19 cellular contexts compared by ENCODE assay signal in the genomic region with DNA sequence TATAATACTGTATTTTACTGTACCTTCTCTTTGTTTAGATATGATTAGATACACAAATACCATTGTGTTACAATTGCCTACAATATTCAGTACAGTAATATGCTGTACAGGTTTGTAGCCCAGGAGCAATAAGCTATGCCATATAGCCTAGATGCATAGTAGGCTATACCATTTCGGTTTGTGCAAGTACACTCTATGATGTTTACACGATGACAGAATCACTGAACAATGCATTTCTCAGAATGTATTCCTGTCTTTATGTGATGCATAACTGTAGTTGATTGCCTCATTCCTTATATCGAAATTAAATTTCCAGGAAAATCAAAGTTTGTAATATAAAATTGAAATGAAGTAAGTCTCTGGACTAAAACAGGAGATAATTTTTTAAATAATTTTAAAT. TPM values are rescaled to one million over a fixed set of nuclear protein-coding genes. Genes with fewer than 3 reads are reported as not detected.
DNase-seq lines count a peak whose midpoint lies in the region; ATAC-seq and TF ChIP-seq lines count a peak whose summit lies in the region.
"Had no signal": no experiment of that assay in that cellular context is flagged by ENCODE, and none has a peak within 500 bp of the region (broad histone marks: within the 10 kb centered on the region; RNA-seq: fewer than 3 reads in every experiment).

No MANE protein-coding gene starts in this region.

- in situ Hi-C loops in IMR-90 (cut with MboI; ENCODE audit: low sequenced_read_pairs) (no loop called here), G401 (cut with HindIII; ENCODE audit: low sequenced_read_pairs) (no loop called here)

- H3K79me1 ChIP-seq in IMR-90 (ENCODE audit: low read depth in 1 of 2, low read length in 2 of 2) = no peaks in the 10 kb centered on the region

- H3K4me2 ChIP-seq in IMR-90 (ENCODE audit: low read depth, low read length) (no peak overlapping the region), osteoblast (ENCODE audit: insufficient read depth, low read length) (no peak overlapping the region)
- H3K4me2 ChIP-seq: BLaER1 had no signal

- H3K4me3 ChIP-seq in IMR-90 (ENCODE audit: insufficient read depth, low read depth, low read length) (no peak overlapping the region), adipocyte (ENCODE audit: low read length) (no peak overlapping the region), osteoblast (ENCODE audit: insufficient read depth, low read length) (no peak overlapping the region)
- H3K4me3 ChIP-seq: BLaER1, HAP-1 had no signal

- no peak overlapping the region for H2BK15ac ChIP-seq in IMR-90 (ENCODE audit: low read depth, low read length)

- H3K79me2 ChIP-seq in osteoblast (ENCODE audit: insufficient read depth, low read length) = no peaks in the 10 kb centered on the region

- H2BK20ac ChIP-seq in IMR-90 (ENCODE audit: low read depth, low read length) = no peak overlapping the region

- no peak overlapping the region for H3K9ac ChIP-seq in IMR-90 (ENCODE audit: low read depth, low read length)
- H3K9ac ChIP-seq in adipocyte (ENCODE audit: low read length) = no peak overlapping the region
- H3K9ac ChIP-seq: BLaER1 had no signal

- H4K20me1 ChIP-seq in IMR-90 (ENCODE audit: insufficient read depth, low read length) (no peaks in the 10 kb centered on the region), osteoblast (ENCODE audit: insufficient read depth, low read length) (no peaks in the 10 kb centered on the region)
- H4K20me1 ChIP-seq: BLaER1 had no signal

- H2AK5ac ChIP-seq in IMR-90 (ENCODE audit: low read depth, low read length) = no peak overlapping the region

- H3K36me3 ChIP-seq in IMR-90 (ENCODE audit: control insufficient read depth, insufficient read depth, low read length) = no peaks in the 10 kb centered on the region
- no peaks in the 10 kb centered on the region for H3K36me3 ChIP-seq in adipocyte (ENCODE audit: control insufficient read depth, insufficient read depth, low read length, severe bottlenecking)
- no peaks in the 10 kb centered on the region for H3K36me3 ChIP-seq in osteoblast (ENCODE audit: insufficient read depth, low read length)
- H3K36me3 ChIP-seq: BLaER1, HAP-1 had no signal

- no peak overlapping the region for H3K4ac ChIP-seq in IMR-90 (ENCODE audit: low read depth, low read length)

- H3K27ac ChIP-seq in IMR-90 (ENCODE audit: insufficient read depth, low read length) (no peak overlapping the region), osteoblast (ENCODE audit: low read depth, low read length) (no peak overlapping the region)
- H3K27ac ChIP-seq: 22Rv1, BLaER1, HL-60 had no signal

- no peak overlapping the region for H2AFZ ChIP-seq in IMR-90 (replicated peaks; ENCODE audit: low read length, poor library complexity)
- no peak overlapping the region for H2AFZ ChIP-seq in osteoblast (ENCODE audit: low read length)

- intact Hi-C loops in IMR-90 (cut with micrococcal nuclease) = no loop called here

- dilution Hi-C loops in IMR-90 (cut with HindIII; ENCODE audit: low sequenced_read_pairs, unreplicated experiment) = no loop called here

- H3K23ac ChIP-seq in IMR-90 (ENCODE audit: low read depth, low read length) = no peak overlapping the region

- H3K9me3 ChIP-seq in IMR-90 (ENCODE audit: control insufficient read depth, insufficient read depth, low read length) (no peaks in the 10 kb centered on the region), adipocyte (ENCODE audit: control insufficient read depth, low read length) (no peaks in the 10 kb centered on the region), osteoblast (ENCODE audit: low read depth, low read length) (no peaks in the 10 kb centered on the region)
- H3K9me3 ChIP-seq: HAP-1 had no signal

- H4K91ac ChIP-seq in IMR-90 (ENCODE audit: insufficient read depth, low read depth, low read length) = no peak overlapping the region

- H2BK120ac ChIP-seq in IMR-90 (ENCODE audit: low read depth, low read length) = no peak overlapping the region

- H2BK5ac ChIP-seq in IMR-90 (ENCODE audit: low read depth, low read length, poor library complexity, severe bottlenecking) = no peak overlapping the region

- DNase-seq in DMS53 (lab: John Stamatoyannopoulos, UW) (peak; percentile 4), DMS53 treated with DMSO at 0.1 percent for 48 hours (lab: John Stamatoyannopoulos, UW; ENCODE audit: unreplicated experiment) (no peak), IMR-90 (peak; percentile 3), adipocyte (ENCODE audit: low read depth) (peak; percentile 42), superior temporal gyrus (ENCODE audit: extremely low spot score) (no peak), osteoblast (ENCODE audit: insufficient read length, low spot score, missing footprints) (no peak), G401 (ENCODE audit: low spot score) (no peak)
- DNase-seq: Calu3; CD4-positive, alpha-beta memory T cell; KBM-7 had no signal

- H4K5ac ChIP-seq in IMR-90 (ENCODE audit: low read depth, low read length) = no peak overlapping the region

- ATAC-seq in IMR-90 (ENCODE audit: low read depth) = no peak

- TF ChIP-seq CTCF in IMR-90 (conservative IDR thresholded peaks at IDR 0.05; ENCODE audit: low read depth, low read length) (no peak), osteoblast (IDR thresholded peaks at IDR 0.05; ENCODE audit: extremely low read depth, low read depth, low read length) (no peak)

- POLR2A ChIA-PET in IMR-90 (lab: Charles Lee; ENCODE audit: unreplicated experiment) = no interaction called here

- H3K9me1 ChIP-seq in IMR-90 (ENCODE audit: insufficient read depth, low read length) = no peaks in the 10 kb centered on the region

- CTCF ChIA-PET in IMR-90 (lab: Yijun Ruan, JAX) = no interaction called here

- no TSS peak for BruUV-seq in IMR-90 (replicated peaks; lab: Mats Ljungman, UMichigan)

- no peak overlapping the region for H3K18ac ChIP-seq in IMR-90 (ENCODE audit: low read depth, low read length)

- H3K27me3 ChIP-seq in IMR-90 (ENCODE audit: control insufficient read depth, insufficient read depth, low read length) (peaks cover 2% of the 10 kb centered on the region; the same call in 1 of the 2 replicates), adipocyte (replicated peaks; ENCODE audit: control insufficient read depth, insufficient read depth, low read length) (peaks cover 19% of the 10 kb centered on the region), osteoblast (ENCODE audit: insufficient read depth, low read length) (peaks cover 4% of the 10 kb centered on the region)
- H3K27me3 ChIP-seq: BLaER1 had no signal

- TF ChIP-seq RAD21 in IMR-90 (IDR thresholded peaks at IDR 0.05; ENCODE audit: low read length) = no peak

- no peak overlapping the region for H3K14ac ChIP-seq in IMR-90 (replicated peaks; ENCODE audit: low read depth, low read length)

- no peak overlapping the region for H4K8ac ChIP-seq in IMR-90 (ENCODE audit: low read depth in 2 of 2, low read length in 2 of 2)

- H3K4me1 ChIP-seq in IMR-90 (ENCODE audit: control insufficient read depth, insufficient read depth, low read length) = no peaks in the 10 kb centered on the region
- no peaks in the 10 kb centered on the region for H3K4me1 ChIP-seq in adipocyte (ENCODE audit: control insufficient read depth, insufficient read depth, low read length)
- no peaks in the 10 kb centered on the region for H3K4me1 ChIP-seq in osteoblast (ENCODE audit: insufficient read depth, low read length)
- H3K4me1 ChIP-seq: HAP-1 had no signal

- no peak for TF ChIP-seq POLR2A in IMR-90 (IDR thresholded peaks at IDR 0.05; ENCODE audit: low read depth, low read length)

- H3K56ac ChIP-seq in IMR-90 (ENCODE audit: extremely low read depth, insufficient read depth, low read length) = no peak overlapping the region

- WGBS in IMR-90 (ENCODE audit: extremely low coverage in 2 of 2, insufficient read length in 1 of 2), 2 experiments = no CpG with 5 or more reads among the region's 3 CpGs

- H2AK9ac ChIP-seq in IMR-90 (replicated peaks; ENCODE audit: low read depth, low read length, poor library complexity) = no peak overlapping the region

TF ChIP-seq in IMR-90, 13 proteins besides CTCF, POLR2A, EP300 and RAD21:
- no peak for TF ChIP-seq CHD1 (IDR thresholded peaks at IDR 0.05; ENCODE audit: low read depth, low read length)
- no peak for TF ChIP-seq RFX5 (IDR thresholded peaks at IDR 0.05; ENCODE audit: low read depth, low read length)
- TF ChIP-seq, protein P1, sequence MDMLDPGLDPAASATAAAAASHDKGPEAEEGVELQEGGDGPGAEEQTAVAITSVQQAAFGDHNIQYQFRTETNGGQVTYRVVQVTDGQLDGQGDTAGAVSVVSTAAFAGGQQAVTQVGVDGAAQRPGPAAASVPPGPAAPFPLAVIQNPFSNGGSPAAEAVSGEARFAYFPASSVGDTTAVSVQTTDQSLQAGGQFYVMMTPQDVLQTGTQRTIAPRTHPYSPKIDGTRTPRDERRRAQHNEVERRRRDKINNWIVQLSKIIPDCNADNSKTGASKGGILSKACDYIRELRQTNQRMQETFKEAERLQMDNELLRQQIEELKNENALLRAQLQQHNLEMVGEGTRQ (IDR thresholded peaks at IDR 0.05; ENCODE audit: low read depth, low read length) = no peak

RNA-seq across cellular contexts. Expression of a gene that starts 15.4 kb away (rescaled TPM):
- total RNA-seq in IMR-90 (2012; rRNA removed) = not detected in 2 replicates
- 0.09 TPM in 1 of 2 replicates, not detected in the other for polyA plus RNA-seq in IMR-90 (2012; rRNA removed)
- not detected in 2 replicates for polyA plus RNA-seq in IMR-90 (2012; cell fraction: cytosol; rRNA removed)
- 0.32 TPM in 1 of 2 replicates, not detected in the other for polyA plus RNA-seq in IMR-90 (2012; cell fraction: nucleus; rRNA removed; ENCODE audit: low replicate concordance)
- not detected in 2 replicates for total RNA-seq in osteoblast
- 0.25 and 0.41 TPM in 2 replicates for total RNA-seq in G401 (2014; rRNA removed; shearing (Covaris generic))
- total RNA-seq: A673; Calu3; CD4-positive, alpha-beta memory T cell; H4 had no signal
- polyA plus RNA-seq: AG04450; CD14-positive monocyte; CD4-positive, alpha-beta memory T cell; IgD-negative memory B cell had no signal

RNA-seq across cellular contexts. Expression of a gene that starts 49.3 kb away (rescaled TPM):
- total RNA-seq in IMR-90 (2012; rRNA removed) (0.28 TPM in 1 of 2 replicates, not detected in the other), osteoblast (not detected in 2 replicates)
- polyA plus RNA-seq in IMR-90 (2012; rRNA removed) = not detected in 2 replicates
- polyA plus RNA-seq in IMR-90 (2012; cell fraction: cytosol; rRNA removed) = not detected in 2 replicates
- 0.05 and 1.2 TPM in 2 replicates for polyA plus RNA-seq in IMR-90 (2012; cell fraction: nucleus; rRNA removed; ENCODE audit: low replicate concordance)
- total RNA-seq in G401 (2014; rRNA removed; shearing (Covaris generic)) = 1.2 TPM in 1 of 2 replicates, not detected in the other
- total RNA-seq: A673; Calu3; CD4-positive, alpha-beta memory T cell; H4 had no signal
- polyA plus RNA-seq: AG04450; CD14-positive monocyte; CD4-positive, alpha-beta memory T cell; IgD-negative memory B cell had no signal

Comparison
In these comparisons a context has a peak if more than half of its experiments do, and no peak if none do; other contexts are left out.
1. DNase-seq: peak in DMS53 (single experiment), IMR-90 (single experiment) and adipocyte (single experiment); none in DMS53 treated with DMSO at 0.1 percent for 48 hours (single experiment), superior temporal gyrus (single experiment), osteoblast (single experiment) and G401 (single experiment).